13 cellular contexts compared by ENCODE assay signal in the genomic region with DNA sequence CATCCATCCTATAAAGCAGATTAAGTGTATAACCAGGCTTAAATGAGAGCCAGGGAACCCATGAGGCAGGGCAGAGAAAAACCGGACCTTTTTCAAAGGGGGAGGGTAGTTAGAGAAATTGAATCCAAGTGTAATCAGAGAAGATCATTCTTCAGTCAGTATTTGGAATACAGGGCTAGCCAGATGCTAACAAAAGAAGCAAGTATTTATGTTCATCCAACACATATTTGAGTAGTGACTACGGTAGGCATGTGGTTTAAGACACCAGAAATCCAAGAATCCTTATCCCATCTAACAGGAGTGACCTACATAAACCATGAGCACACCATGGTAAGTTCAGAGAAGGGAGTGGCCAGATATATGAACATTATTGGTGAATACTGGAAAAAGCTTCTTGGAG. TPM values are rescaled to one million over a fixed set of nuclear protein-coding genes. Genes with fewer than 3 reads are reported as not detected.
DNase-seq lines count a peak whose midpoint lies in the region; ATAC-seq and TF ChIP-seq lines count a peak whose summit lies in the region.
"Had no signal": no experiment of that assay in that cellular context is flagged by ENCODE, and none has a peak within 500 bp of the region (broad histone marks: within the 10 kb centered on the region; RNA-seq: fewer than 3 reads in every experiment).

No MANE protein-coding gene starts in this region.

- H3K27me3 ChIP-seq in H7 (ENCODE audit: control insufficient read depth, insufficient read depth, low read length), result no peaks in the 10 kb centered on the region
- no peaks in the 10 kb centered on the region for H3K27me3 ChIP-seq in CD4-positive, alpha-beta T cell (ENCODE audit: control insufficient read depth, insufficient read depth, low read length)

- POLR2A ChIA-PET in CD4-positive, alpha-beta T cell (lab: Charles Lee), result no interaction called here

- H3K9me3 ChIP-seq in CD4-positive, alpha-beta T cell (ENCODE audit: control insufficient read depth, low read length), result no peaks in the 10 kb centered on the region

- ATAC-seq in HG02642 (IDR thresholded peaks at IDR 0.05; ENCODE audit: poor library complexity, unreplicated experiment), result no peak
- no peak for ATAC-seq in CD4-positive, alpha-beta T cell (ENCODE audit: poor library complexity)
- ATAC-seq: natural killer cell treated with Interleukin-12 subunit alpha and Interleukin-12 subunit beta and Interleukin-15 and Interleukin-18, amount 100 ng/mL, for 72 hours had no signal

- peak; percentile 26 for DNase-seq in NCI-H82 (lab: John Stamatoyannopoulos, UW)
- no peak for DNase-seq in NCI-H82 treated with DMSO at 0.1 percent for 48 hours (lab: John Stamatoyannopoulos, UW; ENCODE audit: unreplicated experiment)
- DNase-seq in astrocyte of the hippocampus (ENCODE audit: low read depth, low spot score), result peak; percentile 87
- DNase-seq in hepatic stellate cell (ENCODE audit: low spot score), result peak; percentile 66
- no peak for DNase-seq in T-helper 9 cell
- no peak for DNase-seq in H7
- no peak for DNase-seq in CD4-positive, alpha-beta T cell
- DNase-seq: activated gamma-delta T cell, NCI-H187 had no signal

- peaks cover 1% of the 10 kb centered on the region; the same call in 1 of the 2 replicates for H3K36me3 ChIP-seq in H7 (replicated peaks; ENCODE audit: control insufficient read depth, insufficient read depth, low read length)

- peaks cover 20% of the 10 kb centered on the region for H3K36me3 Mint-ChIP-seq in CD4-positive, alpha-beta T cell (ENCODE audit: low read depth)
- H3K36me3 Mint-ChIP-seq: natural killer cell treated with Interleukin-12 subunit alpha and Interleukin-12 subunit beta and Interleukin-15 and Interleukin-18, amount 100 ng/mL, for 72 hours had no signal

- no peak overlapping the region for H3K27ac Mint-ChIP-seq in CD4-positive, alpha-beta T cell
- H3K27ac Mint-ChIP-seq: B cell; natural killer cell treated with Interleukin-12 subunit alpha and Interleukin-12 subunit beta and Interleukin-15 and Interleukin-18, amount 100 ng/mL, for 72 hours had no signal

- H3K27ac ChIP-seq in CD4-positive, alpha-beta T cell (ENCODE audit: low read depth, low read length), result no peak overlapping the region

- intact Hi-C loops in CD4-positive, alpha-beta T cell (cut with DNase I, micrococcal nuclease), result no loop called here

- no peaks in the 10 kb centered on the region for H3K4me1 Mint-ChIP-seq in CD4-positive, alpha-beta T cell (ENCODE audit: low read depth)
- H3K4me1 Mint-ChIP-seq: B cell had no signal

- H3K27me3 Mint-ChIP-seq in CD4-positive, alpha-beta T cell, result no peaks in the 10 kb centered on the region
- H3K27me3 Mint-ChIP-seq: B cell; natural killer cell treated with Interleukin-12 subunit alpha and Interleukin-12 subunit beta and Interleukin-15 and Interleukin-18, amount 100 ng/mL, for 72 hours had no signal

- CTCF ChIA-PET in CD4-positive, alpha-beta T cell (lab: Charles Lee), result no interaction called here

- no peak for TF ChIP-seq CTCF in CD4-positive, alpha-beta T cell (IDR thresholded peaks at IDR 0.05)

- no peak overlapping the region for H3K4me3 ChIP-seq in H7 (ENCODE audit: insufficient read depth, low read depth, low read length)

- no peak overlapping the region for H3K4me3 Mint-ChIP-seq in CD4-positive, alpha-beta T cell
- H3K4me3 Mint-ChIP-seq: B cell; natural killer cell treated with Interleukin-12 subunit alpha and Interleukin-12 subunit beta and Interleukin-15 and Interleukin-18, amount 100 ng/mL, for 72 hours had no signal

- H3K9me3 Mint-ChIP-seq in CD4-positive, alpha-beta T cell, result no peaks in the 10 kb centered on the region
- H3K9me3 Mint-ChIP-seq: natural killer cell treated with Interleukin-12 subunit alpha and Interleukin-12 subunit beta and Interleukin-15 and Interleukin-18, amount 100 ng/mL, for 72 hours had no signal

RNA-seq across cellular contexts. Expression of a gene that starts 46.8 kb away (rescaled TPM):
- not detected in 2 replicates for total RNA-seq in H7 (2014; rRNA removed; shearing (Covaris generic))
- not detected for total RNA-seq in CD4-positive, alpha-beta T cell
- total RNA-seq: B cell, dermis microvascular lymphatic vessel endothelial cell had no signal

RNA-seq across cellular contexts. Expression of a gene that starts 54.4 kb away (rescaled TPM):
- 212 and 246 TPM in 2 replicates for total RNA-seq in H7 (2014; rRNA removed; shearing (Covaris generic))
- total RNA-seq in CD4-positive, alpha-beta T cell, result 10 to 100 TPM; 24.9 to 25.8 TPM

Comparison
In these comparisons a context has a peak if more than half of its experiments do, and no peak if none do; other contexts are left out.
1. DNase-seq: peak in NCI-H82 (single experiment), astrocyte of the hippocampus (single experiment) and hepatic stellate cell (single experiment); none in NCI-H82 treated with DMSO at 0.1 percent for 48 hours (single experiment), T-helper 9 cell (single experiment), H7 (single experiment) and CD4-positive, alpha-beta T cell (0 of 10).